2 cellular contexts compared by ENCODE assay signal in the genomic region with DNA sequence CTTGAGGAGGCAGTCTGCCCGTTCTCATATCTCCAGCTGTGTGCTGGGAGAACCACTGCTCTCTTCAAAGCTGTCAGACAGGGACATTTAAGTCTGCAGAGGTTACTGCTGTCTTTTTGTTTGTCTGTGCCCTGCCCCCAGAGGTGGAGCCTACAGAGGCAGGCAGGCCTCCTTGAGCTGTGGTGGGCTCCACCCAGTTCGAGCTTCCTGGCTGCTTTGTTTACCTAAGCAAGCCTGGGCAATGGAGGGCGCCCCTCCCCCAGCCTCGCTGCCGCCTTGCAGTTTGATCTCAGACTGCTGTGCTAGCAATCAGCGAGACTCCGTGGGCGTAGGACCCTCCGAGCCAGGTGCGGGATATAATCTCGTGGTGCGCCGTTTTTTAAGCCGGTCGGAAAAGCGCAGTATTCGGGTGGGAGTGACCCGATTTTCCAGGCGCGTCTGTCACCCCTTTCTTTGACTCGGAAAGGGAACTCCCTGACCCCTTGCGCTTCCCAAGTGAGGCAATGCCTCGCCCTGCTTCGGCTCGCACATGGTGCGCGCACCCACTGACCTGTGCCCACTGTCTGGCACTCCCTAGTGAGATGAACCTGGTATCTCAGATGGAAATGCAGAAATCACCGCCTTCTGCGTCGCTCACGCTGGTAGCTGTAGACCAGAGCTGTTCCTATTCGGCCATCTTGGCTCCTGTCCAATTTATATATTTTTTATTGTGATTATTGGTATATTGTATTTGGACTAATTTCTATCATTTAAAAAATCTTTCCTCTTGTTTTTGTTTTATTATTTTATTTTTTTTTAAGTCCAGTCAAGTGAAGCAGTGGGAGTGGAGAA.
TF ChIP-seq lines count a peak whose summit lies in the region.

No MANE protein-coding gene starts in this region.

TF ChIP-seq in HCT116, 20 proteins besides CTCF, POLR2A, EP300 and RAD21:
- TF ChIP-seq, protein P1, sequence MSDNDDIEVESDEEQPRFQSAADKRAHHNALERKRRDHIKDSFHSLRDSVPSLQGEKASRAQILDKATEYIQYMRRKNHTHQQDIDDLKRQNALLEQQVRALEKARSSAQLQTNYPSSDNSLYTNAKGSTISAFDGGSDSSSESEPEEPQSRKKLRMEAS (IDR thresholded peaks at IDR 0.05), result peak; percentile 20; the same call in 1 of the 2 replicates
- 0 out of 2 replicates have a peak, but pooled peaks have one; percentile 23 for TF ChIP-seq POLR2AphosphoS5 (IDR thresholded peaks at IDR 0.05; ENCODE audit: low read depth, low read length)

TF ChIP-seq in H1, 55 proteins besides CTCF, POLR2A, EP300 and RAD21:
- 0 out of 2 replicates have a peak, but pooled peaks have one; percentile 27 for TF ChIP-seq YY1 (IDR thresholded peaks at IDR 0.05; ENCODE audit: low read depth, low read length)
